Comparison of ENCODE assay signal across 10 cellular contexts in genomic region chr4:108622828-108623227, GRCh38. TPM values are rescaled to one million over a fixed set of nuclear protein-coding genes. Genes with fewer than 3 reads are reported as not detected.
DNase-seq lines count a peak whose midpoint lies in the region; ATAC-seq and TF ChIP-seq lines count a peak whose summit lies in the region.
"Had no signal": no experiment of that assay in that cellular context is flagged by ENCODE, and none has a peak within 500 bp of the region (broad histone marks: within the 10 kb centered on the region; RNA-seq: fewer than 3 reads in every experiment).

No MANE protein-coding gene starts in this region.

- H4K20me1 ChIP-seq in HCT116 (ENCODE audit: insufficient read depth) = peaks cover 21% of the 10 kb centered on the region; the same call in 1 of the 2 replicates

- H3K4me2 ChIP-seq in HCT116 (ENCODE audit: low read length) = peak overlapping the region; percentile 83

- TF ChIP-seq CTCF in HCT116 (IDR thresholded peaks at IDR 0.05 in 2 of 3, conservative IDR thresholded peaks at IDR 0.05 in 1 of 3; ENCODE audit: borderline replicate concordance in 1 of 3, insufficient read depth in 1 of 3, low read depth in 2 of 3, low read length in 2 of 3) = no peak
- TF ChIP-seq CTCF in mesothelial cell of epicardium (IDR thresholded peaks at IDR 0.05; ENCODE audit: unreplicated experiment) = no peak

- H3K4me1 Mint-ChIP-seq in CD4-positive, CD25-positive, alpha-beta regulatory T cell = peaks cover 35 to 66% (median 54%) of the 10 kb centered on the region in 4 donors
- H3K4me1 Mint-ChIP-seq in mesothelial cell of epicardium = peaks cover 45% of the 10 kb centered on the region

- peaks cover 35% of the 10 kb centered on the region for H3K36me3 Mint-ChIP-seq in CD4-positive, CD25-positive, alpha-beta regulatory T cell
- H3K36me3 Mint-ChIP-seq in activated naive CD4-positive, alpha-beta T cell treated with anti-CD3 and anti-CD28 coated beads, Interleukin-2, amount 50 U/mL, for 72 hours = peaks cover 34 to 67% of the 10 kb centered on the region in 2 donors
- peaks cover 37% of the 10 kb centered on the region for H3K36me3 Mint-ChIP-seq in mesothelial cell of epicardium

- TF ChIP-seq RAD21 in HCT116 (IDR thresholded peaks at IDR 0.05; ENCODE audit: low read depth) = no peak

- no peaks in the 10 kb centered on the region for H3K27me3 Mint-ChIP-seq in CD4-positive, CD25-positive, alpha-beta regulatory T cell
- no peaks in the 10 kb centered on the region for H3K27me3 Mint-ChIP-seq in mesothelial cell of epicardium (ENCODE audit: low read depth)

- peaks cover 58% of the 10 kb centered on the region for H3K79me2 ChIP-seq in HCT116 (ENCODE audit: insufficient read depth, low read length)

- H2AFZ ChIP-seq in HCT116 (ENCODE audit: low read depth, low read length, poor library complexity, severe bottlenecking) = no peak overlapping the region

- intact Hi-C loops in HCT116 (cut with micrococcal nuclease) = no loop called here

- peak overlapping the region in 2 of 3 donors; percentile 12 to 39 for H3K27ac Mint-ChIP-seq in CD4-positive, CD25-positive, alpha-beta regulatory T cell
- peak overlapping the region; percentile 39 to 88 for H3K27ac Mint-ChIP-seq in activated naive CD4-positive, alpha-beta T cell treated with anti-CD3 and anti-CD28 coated beads, Interleukin-2, amount 50 U/mL, for 72 hours
- peak overlapping the region; percentile 40 for H3K27ac Mint-ChIP-seq in mesothelial cell of epicardium

- H3K9me3 ChIP-seq in CD4-positive, CD25-positive, alpha-beta regulatory T cell (ENCODE audit: control insufficient read depth in 2 of 2, low read length in 2 of 2) = no peaks in the 10 kb centered on the region
- H3K9me3 ChIP-seq in HCT116 (ENCODE audit: control insufficient read depth in 1 of 2, insufficient read depth in 1 of 2, low read depth in 1 of 2, low read length in 2 of 2) = no peaks in the 10 kb centered on the region
- H3K9me3 ChIP-seq: thoracic aorta had no signal

- H3K9me2 ChIP-seq in HCT116 (ENCODE audit: insufficient read depth) = no peaks in the 10 kb centered on the region

- POLR2A ChIA-PET in HCT116 (lab: Charles Lee) = no interaction called here

- no peaks in the 10 kb centered on the region for H3K9me3 Mint-ChIP-seq in CD4-positive, CD25-positive, alpha-beta regulatory T cell
- no peaks in the 10 kb centered on the region for H3K9me3 Mint-ChIP-seq in activated naive CD4-positive, alpha-beta T cell treated with anti-CD3 and anti-CD28 coated beads, Interleukin-2, amount 50 U/mL, for 72 hours
- H3K9me3 Mint-ChIP-seq in mesothelial cell of epicardium = no peaks in the 10 kb centered on the region

- peak overlapping the region; percentile 97; the same call in 1 of the 2 replicates for H3K9ac ChIP-seq in HCT116 (ENCODE audit: low read length)

- H3K27me3 ChIP-seq in CD4-positive, CD25-positive, alpha-beta regulatory T cell (ENCODE audit: control insufficient read depth, insufficient read depth, low read length) = no peaks in the 10 kb centered on the region
- no peaks in the 10 kb centered on the region for H3K27me3 ChIP-seq in HCT116 (ENCODE audit: insufficient read depth, low read length)

- CTCF ChIA-PET in HCT116 (lab: Charles Lee) = no interaction called here

- no peak overlapping the region for H3K27ac ChIP-seq in CD4-positive, CD25-positive, alpha-beta regulatory T cell (ENCODE audit: insufficient read depth, low read length, poor library complexity, severe bottlenecking)
- H3K27ac ChIP-seq in HCT116 (ENCODE audit: low read depth, low read length) = no peak overlapping the region
- H3K27ac ChIP-seq: thoracic aorta had no signal

- ATAC-seq in CD4-positive, CD25-positive, alpha-beta regulatory T cell (ENCODE audit: low read depth in 2 of 2) = no peak
- ATAC-seq in HCT116 (no peak), HG02870 (IDR thresholded peaks at IDR 0.05; ENCODE audit: unreplicated experiment) (no peak), HG03342 (IDR thresholded peaks at IDR 0.05; ENCODE audit: unreplicated experiment) (no peak)
- ATAC-seq in activated naive CD4-positive, alpha-beta T cell treated with anti-CD3 and anti-CD28 coated beads, Interleukin-2, amount 50 U/mL, for 72 hours = no peak

- peak overlapping the region; percentile 96 for H3K4me3 ChIP-seq in CD4-positive, CD25-positive, alpha-beta regulatory T cell (ENCODE audit: low read depth, low read length)
- H3K4me3 ChIP-seq in HCT116 (replicated peaks in 1 of 2; ENCODE audit: low read depth in 1 of 2, low read length in 2 of 2) = no peak overlapping the region
- H3K4me3 ChIP-seq: thoracic aorta had no signal

- RAD21 ChIA-PET in HCT116 (lab: Charles Lee; ENCODE audit: low non-redundant PET in 1 of 2, low total read pairs in 2 of 2, uncharacterized antibody in 2 of 2, unreplicated experiment in 2 of 2) = no interaction called here

- H3K4me3 Mint-ChIP-seq in CD4-positive, CD25-positive, alpha-beta regulatory T cell = peak overlapping the region in 3 of 4 donors; percentile 33 to 94 (median 37)
- peak overlapping the region; percentile 95 for H3K4me3 Mint-ChIP-seq in mesothelial cell of epicardium

- no peak for DNase-seq in CD4-positive, CD25-positive, alpha-beta regulatory T cell
- DNase-seq in HCT116 (ENCODE audit: low read depth, low spot score) = no peak
- no peak for DNase-seq in activated naive CD4-positive, alpha-beta T cell treated with anti-CD3 and anti-CD28 coated beads, Interleukin-2, amount 50 U/mL, for 72 hours (ENCODE audit: low spot score in 2 of 2)
- DNase-seq in mesothelial cell of epicardium (ENCODE audit: low spot score in 2 of 2, unreplicated experiment in 2 of 2) = no peak
- DNase-seq in COLO668 (lab: John Stamatoyannopoulos, UW; ENCODE audit: unreplicated experiment) = no peak
- DNase-seq in T1000 (lab: John Stamatoyannopoulos, UW) = no peak
- DNase-seq: activated effector memory CD4-positive, alpha-beta T cell treated with Interleukin-2 at 50 U/mL for 16 hours had no signal

- H3K4me1 ChIP-seq in CD4-positive, CD25-positive, alpha-beta regulatory T cell (ENCODE audit: control insufficient read depth, insufficient read depth, low read length, poor library complexity, severe bottlenecking) = peaks cover 33% of the 10 kb centered on the region
- peaks cover 0 to 21% of the 10 kb centered on the region in 2 experiments; a peak in 3 of 4 replicates for H3K4me1 ChIP-seq in HCT116 (ENCODE audit: control insufficient read depth in 1 of 2, insufficient read depth in 2 of 2, low read length in 2 of 2)

- BruUV-seq in HCT116 (replicated peaks; lab: Mats Ljungman, UMichigan) = no TSS peak

- peaks cover 59% of the 10 kb centered on the region for H3K36me3 ChIP-seq in CD4-positive, CD25-positive, alpha-beta regulatory T cell (ENCODE audit: control insufficient read depth, insufficient read depth, low read length)
- peaks cover 41 to 57% of the 10 kb centered on the region in 2 experiments for H3K36me3 ChIP-seq in HCT116 (ENCODE audit: control insufficient read depth in 1 of 2, insufficient read depth in 2 of 2, low read length in 2 of 2)

- no peak for TF ChIP-seq POLR2A in HCT116 (IDR thresholded peaks at IDR 0.05; ENCODE audit: borderline replicate concordance, extremely low read depth, insufficient read depth, insufficient read length)

TF ChIP-seq in HCT116, 20 proteins besides CTCF, POLR2A, EP300 and RAD21 (continues in another document):
- TF ChIP-seq ZNF274 (IDR thresholded peaks at IDR 0.05; ENCODE audit: low read depth, low read length) = no peak
- no peak for TF ChIP-seq EGR1 (IDR thresholded peaks at IDR 0.05; ENCODE audit: low read depth)
- TF ChIP-seq POLR2AphosphoS5 (IDR thresholded peaks at IDR 0.05; ENCODE audit: low read depth, low read length) = no peak
- no peak for TF ChIP-seq EZH2phosphoT487 (IDR thresholded peaks at IDR 0.05; ENCODE audit: borderline replicate concordance)
- no peak for TF ChIP-seq REST (IDR thresholded peaks at IDR 0.05; ENCODE audit: low read depth)
- no peak for TF ChIP-seq ZFX (IDR thresholded peaks at IDR 0.05)
- TF ChIP-seq SP1 (IDR thresholded peaks at IDR 0.05; ENCODE audit: low read depth) = no peak
- TF ChIP-seq EZH2 (IDR thresholded peaks at IDR 0.05) = no peak
- TF ChIP-seq CEBPB (IDR thresholded peaks at IDR 0.05; ENCODE audit: low read depth) = no peak

RNA-seq across cellular contexts. Expression of gene RPL34, which starts 2.5 kb away (rescaled TPM):
- total RNA-seq in CD4-positive, CD25-positive, alpha-beta regulatory T cell = 2,139 TPM
- polyA plus RNA-seq in CD4-positive, CD25-positive, alpha-beta regulatory T cell = 1,000 to 10,000 TPM; 3,522 to 5,218 (median 4,285) TPM
- total RNA-seq in HCT116 (2021; ENCODE audit: unreplicated experiment) (1,359 TPM), mesothelial cell of epicardium (1,479 to 1,578 TPM (median 1,522 TPM) in 3 replicates)
- 2,209 and 2,223 TPM in 2 replicates for polyA plus RNA-seq in HCT116 (2012)
- 1,000 to 10,000 TPM; 1,695 to 1,802 TPM for total RNA-seq in activated naive CD4-positive, alpha-beta T cell treated with anti-CD3 and anti-CD28 coated beads, Interleukin-2, amount 50 U/mL, for 72 hours

RNA-seq across cellular contexts. Expression of gene OSTC, which starts 27.6 kb away (rescaled TPM):
- 30.9 TPM for total RNA-seq in CD4-positive, CD25-positive, alpha-beta regulatory T cell
- polyA plus RNA-seq in CD4-positive, CD25-positive, alpha-beta regulatory T cell = 100 to 1,000 TPM; 107 to 119 (median 116) TPM
- total RNA-seq in HCT116 (2021; ENCODE audit: unreplicated experiment) (105 TPM), mesothelial cell of epicardium (162 to 164 TPM (median 163 TPM) in 3 replicates)
- 61.1 and 64.0 TPM in 2 replicates for polyA plus RNA-seq in HCT116 (2012)
- total RNA-seq in activated naive CD4-positive, alpha-beta T cell treated with anti-CD3 and anti-CD28 coated beads, Interleukin-2, amount 50 U/mL, for 72 hours = 10 to 100 TPM; 59.1 to 69.0 TPM
